In the genomic region with DNA sequence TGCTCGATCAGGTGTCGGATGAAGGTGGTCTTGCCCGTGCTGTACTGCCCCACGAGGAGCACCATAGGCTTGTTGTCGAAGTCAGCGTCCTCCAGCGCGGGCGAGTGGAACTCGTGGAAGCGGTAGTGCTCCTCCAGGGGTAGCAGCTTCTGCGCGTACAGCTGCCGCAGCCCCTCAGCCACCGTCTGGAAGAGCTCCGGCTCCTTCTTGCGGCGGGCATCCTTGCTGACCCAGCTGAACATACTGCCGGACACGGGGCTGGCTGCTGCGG, we compare ENCODE assay signal across 1 cellular context.
TF ChIP-seq lines count a peak whose summit lies in the region.

No MANE protein-coding gene starts in this region.

TF ChIP-seq in HCT116, 20 proteins besides CTCF, POLR2A, EP300 and RAD21:
- no peak for TF ChIP-seq YY1 (IDR thresholded peaks at IDR 0.05; ENCODE audit: extremely low read depth, insufficient replicate concordance, low read depth, low read length)
- no peak for TF ChIP-seq CBX3 (IDR thresholded peaks at IDR 0.05; ENCODE audit: low read depth)
- no peak for TF ChIP-seq EZH2 (IDR thresholded peaks at IDR 0.05)
- TF ChIP-seq, protein P1, sequence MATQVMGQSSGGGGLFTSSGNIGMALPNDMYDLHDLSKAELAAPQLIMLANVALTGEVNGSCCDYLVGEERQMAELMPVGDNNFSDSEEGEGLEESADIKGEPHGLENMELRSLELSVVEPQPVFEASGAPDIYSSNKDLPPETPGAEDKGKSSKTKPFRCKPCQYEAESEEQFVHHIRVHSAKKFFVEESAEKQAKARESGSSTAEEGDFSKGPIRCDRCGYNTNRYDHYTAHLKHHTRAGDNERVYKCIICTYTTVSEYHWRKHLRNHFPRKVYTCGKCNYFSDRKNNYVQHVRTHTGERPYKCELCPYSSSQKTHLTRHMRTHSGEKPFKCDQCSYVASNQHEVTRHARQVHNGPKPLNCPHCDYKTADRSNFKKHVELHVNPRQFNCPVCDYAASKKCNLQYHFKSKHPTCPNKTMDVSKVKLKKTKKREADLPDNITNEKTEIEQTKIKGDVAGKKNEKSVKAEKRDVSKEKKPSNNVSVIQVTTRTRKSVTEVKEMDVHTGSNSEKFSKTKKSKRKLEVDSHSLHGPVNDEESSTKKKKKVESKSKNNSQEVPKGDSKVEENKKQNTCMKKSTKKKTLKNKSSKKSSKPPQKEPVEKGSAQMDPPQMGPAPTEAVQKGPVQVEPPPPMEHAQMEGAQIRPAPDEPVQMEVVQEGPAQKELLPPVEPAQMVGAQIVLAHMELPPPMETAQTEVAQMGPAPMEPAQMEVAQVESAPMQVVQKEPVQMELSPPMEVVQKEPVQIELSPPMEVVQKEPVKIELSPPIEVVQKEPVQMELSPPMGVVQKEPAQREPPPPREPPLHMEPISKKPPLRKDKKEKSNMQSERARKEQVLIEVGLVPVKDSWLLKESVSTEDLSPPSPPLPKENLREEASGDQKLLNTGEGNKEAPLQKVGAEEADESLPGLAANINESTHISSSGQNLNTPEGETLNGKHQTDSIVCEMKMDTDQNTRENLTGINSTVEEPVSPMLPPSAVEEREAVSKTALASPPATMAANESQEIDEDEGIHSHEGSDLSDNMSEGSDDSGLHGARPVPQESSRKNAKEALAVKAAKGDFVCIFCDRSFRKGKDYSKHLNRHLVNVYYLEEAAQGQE (IDR thresholded peaks at IDR 0.05; ENCODE audit: low read depth) = no peak
- TF ChIP-seq SIN3A (IDR thresholded peaks at IDR 0.05; ENCODE audit: low read depth) = no peak
- no peak for TF ChIP-seq SP1 (IDR thresholded peaks at IDR 0.05; ENCODE audit: low read depth)
